14 cellular contexts compared by ENCODE assay signal in the genomic region with DNA sequence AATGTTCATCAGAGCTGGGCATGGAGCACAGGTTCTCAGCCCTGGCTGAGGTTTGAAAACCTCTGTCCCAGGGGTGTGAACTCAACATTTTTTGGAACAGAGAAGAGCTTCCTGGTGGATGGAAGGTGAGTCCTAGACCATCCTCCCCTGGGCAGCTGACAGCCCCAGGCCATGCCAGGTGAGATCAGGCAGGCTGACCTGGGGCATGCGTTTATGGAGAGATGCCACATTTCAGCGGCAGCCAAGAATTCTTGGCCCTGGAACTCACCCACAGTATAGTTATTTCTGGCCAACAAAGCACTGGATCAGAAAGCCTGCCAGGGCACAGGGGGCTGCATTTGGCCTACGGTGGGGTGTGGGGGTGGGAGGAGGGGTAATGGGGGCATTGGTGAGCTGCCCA.
"Had no signal": no experiment of that assay in that cellular context is flagged by ENCODE, and none has a peak within 500 bp of the region (broad histone marks: within the 10 kb centered on the region; RNA-seq: fewer than 3 reads in every experiment).

No MANE protein-coding gene starts in this region.

- H3K4me1 Mint-ChIP-seq: activated CD4-positive, alpha-beta memory T cell treated with anti-CD3 and anti-CD28 coated beads, Interleukin-2, amount 10 ng/mL, durations not matched to agents 7 days and 5 days; activated T-helper 17 cell treated with anti-CD3 and anti-CD28 coated beads, Interleukin-2, amount 50 U/mL, for 72 hours; memory B cell; stimulated activated naive CD8-positive, alpha-beta T cell treated with anti-CD3 and anti-CD28 coated beads, Interleukin-15, amount 100 ng/mL, for 72 hours had no signal

- DNase-seq: activated CD4-positive, alpha-beta memory T cell treated with anti-CD3 and anti-CD28 coated beads, Interleukin-2, amount 10 ng/mL, durations not matched to agents 7 days and 5 days; activated CD4-positive, alpha-beta T cell treated with anti-CD3 and anti-CD28 coated beads for 1 hour; activated naive CD4-positive, alpha-beta T cell treated with anti-CD3 and anti-CD28 coated beads for 36 hours; central memory CD4-positive, alpha-beta T cell; effector memory CD4-positive, alpha-beta T cell; erythroblast; stimulated activated CD4-positive, alpha-beta T cell treated with anti-CD3 and anti-CD28 coated beads, Interleukin-15, amount 100 ng/mL, for 24 hours; stimulated activated CD4-positive, alpha-beta T cell treated with anti-CD3 and anti-CD28 coated beads, Interleukin-4, amount 100 ng/mL, for 24 hours; stimulated activated naive CD8-positive, alpha-beta T cell treated with anti-CD3 and anti-CD28 coated beads, Interleukin-15, amount 100 ng/mL, for 72 hours; T-helper 9 cell had no signal

- H3K36me3 Mint-ChIP-seq: memory B cell had no signal

- ATAC-seq: activated T-helper 17 cell treated with anti-CD3 and anti-CD28 coated beads, Interleukin-2, amount 50 U/mL, for 72 hours; stimulated activated naive CD8-positive, alpha-beta T cell treated with anti-CD3 and anti-CD28 coated beads, Interleukin-15, amount 100 ng/mL, for 72 hours had no signal

- H3K4me3 ChIP-seq: thoracic aorta had no signal

- H3K27ac Mint-ChIP-seq: activated CD4-positive, alpha-beta memory T cell treated with anti-CD3 and anti-CD28 coated beads, Interleukin-2, amount 10 ng/mL, durations not matched to agents 7 days and 5 days; activated naive CD4-positive, alpha-beta T cell treated with anti-CD3 and anti-CD28 coated beads for 36 hours; activated T-helper 17 cell treated with anti-CD3 and anti-CD28 coated beads, Interleukin-2, amount 50 U/mL, for 72 hours; memory B cell; nephron had no signal

- H3K27ac ChIP-seq: thoracic aorta had no signal

- H3K9me3 Mint-ChIP-seq: activated CD4-positive, alpha-beta memory T cell treated with anti-CD3 and anti-CD28 coated beads, Interleukin-2, amount 10 ng/mL, durations not matched to agents 7 days and 5 days had no signal

- H3K4me3 Mint-ChIP-seq: activated CD4-positive, alpha-beta memory T cell treated with anti-CD3 and anti-CD28 coated beads, Interleukin-2, amount 10 ng/mL, durations not matched to agents 7 days and 5 days; activated naive CD4-positive, alpha-beta T cell treated with anti-CD3 and anti-CD28 coated beads for 36 hours; activated T-helper 17 cell treated with anti-CD3 and anti-CD28 coated beads, Interleukin-2, amount 50 U/mL, for 72 hours; memory B cell; nephron; stimulated activated naive CD8-positive, alpha-beta T cell treated with anti-CD3 and anti-CD28 coated beads, Interleukin-15, amount 100 ng/mL, for 72 hours had no signal

- H3K36me3 ChIP-seq: thoracic aorta had no signal

- H3K9me3 ChIP-seq: thoracic aorta had no signal
